Comparison of ENCODE assay signal across 13 cellular contexts in the genomic region with DNA sequence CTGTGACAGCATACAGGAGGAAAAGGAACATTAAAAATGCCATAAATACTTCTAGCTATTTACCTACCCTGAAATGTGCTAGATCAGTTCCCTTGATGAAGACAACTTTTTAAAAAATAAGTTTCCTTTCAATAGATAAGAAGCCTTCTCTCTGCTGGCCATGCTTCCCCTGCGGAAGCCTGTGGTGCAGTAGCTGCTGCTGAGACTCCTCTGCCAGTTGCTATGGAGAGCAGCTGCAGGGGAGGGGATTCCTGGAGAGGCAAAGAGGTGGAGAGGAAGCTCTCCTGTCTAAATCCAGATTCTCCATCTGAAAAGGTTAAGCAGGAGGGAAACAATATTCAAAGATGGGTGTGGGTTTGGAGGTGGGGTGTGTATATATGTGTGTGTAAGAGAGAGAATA.
DNase-seq lines count a peak whose midpoint lies in the region; ATAC-seq and TF ChIP-seq lines count a peak whose summit lies in the region.
"Had no signal": no experiment of that assay in that cellular context is flagged by ENCODE, and none has a peak within 500 bp of the region (broad histone marks: within the 10 kb centered on the region; RNA-seq: fewer than 3 reads in every experiment).

No MANE protein-coding gene starts in this region.

- ATAC-seq in GM19397 (IDR thresholded peaks at IDR 0.05; ENCODE audit: unreplicated experiment) = no peak
- ATAC-seq: HepG2, Right ventricle myocardium inferior had no signal

- no peak overlapping the region for H3K9ac ChIP-seq in BLaER1

- H3K4me1 ChIP-seq in BLaER1 (no peaks in the 10 kb centered on the region), HEK293 (ENCODE audit: control insufficient read depth, insufficient read depth, low read length) (peaks cover 5% of the 10 kb centered on the region; the same call in 1 of the 2 replicates)

- DNase-seq in NCI-H526 treated with DMSO at 0.1 percent for 48 hours (lab: John Stamatoyannopoulos, UW) (peak; percentile 12), fibroblast of pulmonary artery (ENCODE audit: low read depth) (peak; percentile 5), dermis blood vessel endothelial cell (no peak)
- DNase-seq in central memory CD4-positive, alpha-beta T cell = no peak
- DNase-seq in stimulated activated CD4-positive, alpha-beta T cell treated with anti-CD3 and anti-CD28 coated beads, Interleukin-15, amount 100 ng/mL, for 24 hours = no peak
- DNase-seq: kidney, NCI-H226 had no signal

- H3K4me3 ChIP-seq in BLaER1 = no peak overlapping the region
- H3K4me3 ChIP-seq in HEK293 (ENCODE audit: low read depth, low read length) = no peak overlapping the region
- no peak overlapping the region for H3K4me3 ChIP-seq in fibroblast of pulmonary artery (replicated peaks; ENCODE audit: low read depth, low read length)
- H3K4me3 ChIP-seq: right atrium auricular region had no signal

- POLR2A ChIA-PET in HEK293 (lab: Yijun Ruan, JAX) = no interaction called here

- TF ChIP-seq CTCF in HEK293 (tag by site-specific recombination; IDR thresholded peaks at IDR 0.05) = no peak
- TF ChIP-seq CTCF in fibroblast of pulmonary artery (IDR thresholded peaks at IDR 0.05; ENCODE audit: low read length, missing control alignments) = no peak

- no peaks in the 10 kb centered on the region for H3K9me3 ChIP-seq in BLaER1
- no peaks in the 10 kb centered on the region for H3K9me3 ChIP-seq in HEK293 (ENCODE audit: control insufficient read depth, insufficient read depth, low read depth, low read length)
- H3K9me3 ChIP-seq: right atrium auricular region had no signal

- no peaks in the 10 kb centered on the region for H4K20me1 ChIP-seq in BLaER1

- no peak overlapping the region for H3K27ac ChIP-seq in BLaER1
- no peak overlapping the region for H3K27ac ChIP-seq in HEK293 (ENCODE audit: extremely low read depth, low read depth, low read length)
- H3K27ac ChIP-seq: right atrium auricular region had no signal

- no peaks in the 10 kb centered on the region for H3K27me3 ChIP-seq in BLaER1
- H3K27me3 ChIP-seq: right atrium auricular region had no signal

- CTCF ChIA-PET in HEK293 (lab: Yijun Ruan, JAX) = interaction anchor here (1.4 kb wide), 1 partner anchor 289 kb away, joined by 5 read pairs; no protein-coding TSS in a partner anchor

- peak overlapping the region; percentile 1; the same call in 1 of the 2 replicates for H3K4me2 ChIP-seq in BLaER1

- H3K36me3 ChIP-seq in BLaER1 (no peaks in the 10 kb centered on the region), HEK293 (ENCODE audit: control insufficient read depth in 2 of 2, insufficient read depth in 1 of 2, low read length in 2 of 2) (no peaks in the 10 kb centered on the region)
- H3K36me3 ChIP-seq: right atrium auricular region had no signal

TF ChIP-seq in HEK293, 187 proteins besides CTCF, POLR2A, EP300 and RAD21:
- peak; percentile 50 for TF ChIP-seq ZIC2 (tag by site-specific recombination; IDR thresholded peaks at IDR 0.05)
- TF ChIP-seq ZNF223 (tag by site-specific recombination; IDR thresholded peaks at IDR 0.05) = no peak
- no peak for TF ChIP-seq REPIN1 (tag by site-specific recombination; IDR thresholded peaks at IDR 0.05; ENCODE audit: low read depth)

Comparison
In these comparisons a context has a peak if more than half of its experiments do, and no peak if none do; other contexts are left out.
1. DNase-seq: peak in NCI-H526 treated with DMSO at 0.1 percent for 48 hours (single experiment) and fibroblast of pulmonary artery (single experiment); none in central memory CD4-positive, alpha-beta T cell (single experiment), stimulated activated CD4-positive, alpha-beta T cell treated with anti-CD3 and anti-CD28 coated beads, Interleukin-15, amount 100 ng/mL, for 24 hours (single experiment) and dermis blood vessel endothelial cell (single experiment).